Comparison of ENCODE assay signal across 28 cellular contexts in genomic region chr5:26237489-26237888, GRCh38.
"Had no signal": no experiment of that assay in that cellular context is flagged by ENCODE, and none has a peak within 500 bp of the region (broad histone marks: within the 10 kb centered on the region; RNA-seq: fewer than 3 reads in every experiment).

No MANE protein-coding gene starts in this region.

- ATAC-seq: activated naive CD4-positive, alpha-beta T cell treated with anti-CD3 and anti-CD28 coated beads, Interleukin-2, amount 50 U/mL, for 72 hours; activated T-cell treated with anti-CD3 and anti-CD28 coated beads, Interleukin-2, amount 50 U/mL, for 72 hours; esophagus mucosa had no signal

- H3K27me3 ChIP-seq: ascending aorta, breast epithelium, cardiac muscle cell, colonic mucosa had no signal

- H3K4me1 Mint-ChIP-seq: activated CD4-positive, alpha-beta memory T cell treated with anti-CD3 and anti-CD28 coated beads, Interleukin-2, amount 10 ng/mL, durations not matched to agents 7 days and 5 days; activated CD4-positive, alpha-beta T cell treated with anti-CD3 and anti-CD28 coated beads, Interleukin-2, amount 10 ng/mL, durations not matched to agents 7 days and 5 days; activated naive CD4-positive, alpha-beta T cell treated with anti-CD3 and anti-CD28 coated beads, Interleukin-2, amount 10 ng/mL, durations not matched to agents 7 days and 5 days; activated naive CD8-positive, alpha-beta T cell treated with anti-CD3 and anti-CD28 coated beads, Interleukin-2, amount 10 ng/mL, durations not matched to agents 7 days and 5 days; brain; endodermal cell had no signal

- H3K36me3 ChIP-seq: ascending aorta, breast epithelium, cardiac muscle cell, colonic mucosa had no signal

- H3K27me3 Mint-ChIP-seq: activated CD4-positive, alpha-beta memory T cell treated with anti-CD3 and anti-CD28 coated beads, Interleukin-2, amount 10 ng/mL, durations not matched to agents 7 days and 5 days; activated CD4-positive, alpha-beta T cell treated with anti-CD3 and anti-CD28 coated beads, Interleukin-2, amount 10 ng/mL, durations not matched to agents 7 days and 5 days; activated naive CD4-positive, alpha-beta T cell treated with anti-CD3 and anti-CD28 coated beads, Interleukin-2, amount 10 ng/mL, durations not matched to agents 7 days and 5 days; activated naive CD8-positive, alpha-beta T cell treated with anti-CD3 and anti-CD28 coated beads, Interleukin-2, amount 10 ng/mL, durations not matched to agents 7 days and 5 days; activated T-cell treated with anti-CD3 and anti-CD28 coated beads, Interleukin-2, amount 50 U/mL, for 24 hours had no signal

- H3K4me3 ChIP-seq: ascending aorta, breast epithelium, cardiac muscle cell, colonic mucosa had no signal

- H3K27ac ChIP-seq: ascending aorta, breast epithelium, cardiac muscle cell, colonic mucosa had no signal

- H3K27ac Mint-ChIP-seq: activated CD4-positive, alpha-beta memory T cell treated with anti-CD3 and anti-CD28 coated beads, Interleukin-2, amount 10 ng/mL, durations not matched to agents 7 days and 5 days; activated CD4-positive, alpha-beta T cell treated with anti-CD3 and anti-CD28 coated beads, Interleukin-2, amount 10 ng/mL, durations not matched to agents 7 days and 5 days; activated naive CD4-positive, alpha-beta T cell treated with anti-CD3 and anti-CD28 coated beads, Interleukin-2, amount 10 ng/mL, durations not matched to agents 7 days and 5 days; activated naive CD4-positive, alpha-beta T cell treated with anti-CD3 and anti-CD28 coated beads, Interleukin-2, amount 50 U/mL, for 72 hours; activated naive CD8-positive, alpha-beta T cell treated with anti-CD3 and anti-CD28 coated beads, Interleukin-2, amount 10 ng/mL, durations not matched to agents 7 days and 5 days; activated T-cell treated with anti-CD3 and anti-CD28 coated beads, Interleukin-2, amount 50 U/mL, for 24 hours; activated T-cell treated with anti-CD3 and anti-CD28 coated beads, Interleukin-2, amount 50 U/mL, for 72 hours; brain; endodermal cell had no signal

- H3K4me1 ChIP-seq: ascending aorta, breast epithelium, colonic mucosa had no signal

- H3K4me3 Mint-ChIP-seq: activated CD4-positive, alpha-beta memory T cell treated with anti-CD3 and anti-CD28 coated beads, Interleukin-2, amount 10 ng/mL, durations not matched to agents 7 days and 5 days; activated CD4-positive, alpha-beta T cell treated with anti-CD3 and anti-CD28 coated beads, Interleukin-2, amount 10 ng/mL, durations not matched to agents 7 days and 5 days; activated naive CD4-positive, alpha-beta T cell treated with anti-CD3 and anti-CD28 coated beads, Interleukin-2, amount 10 ng/mL, durations not matched to agents 7 days and 5 days; activated naive CD8-positive, alpha-beta T cell treated with anti-CD3 and anti-CD28 coated beads, Interleukin-2, amount 10 ng/mL, durations not matched to agents 7 days and 5 days; activated T-cell treated with anti-CD3 and anti-CD28 coated beads, Interleukin-2, amount 50 U/mL, for 24 hours; activated T-cell treated with anti-CD3 and anti-CD28 coated beads, Interleukin-2, amount 50 U/mL, for 72 hours; brain; endodermal cell had no signal

- DNase-seq: activated CD4-positive, alpha-beta memory T cell treated with anti-CD3 and anti-CD28 coated beads, Interleukin-2, amount 10 ng/mL, durations not matched to agents 7 days and 5 days; activated CD4-positive, alpha-beta T cell treated with anti-CD3 and anti-CD28 coated beads for 4 hours; activated CD4-positive, alpha-beta T cell treated with anti-CD3 and anti-CD28 coated beads, Interleukin-2, amount 10 ng/mL, durations not matched to agents 7 days and 5 days; activated CD4-positive, alpha-beta T cell treated with anti-CD3 and anti-CD28 coated beads, Interleukin-2, amount 50 U/mL, for 4 hours; activated CD4-positive, CD25-positive, alpha-beta regulatory T cell; activated CD4-positive, CD25-positive, alpha-beta regulatory T cell treated with anti-CD3 and anti-CD28 coated beads, Interleukin-2, amount 50 U/mL, for 72 hours; activated CD8-positive, alpha-beta memory T cell treated with anti-CD3 and anti-CD28 coated beads, Interleukin-2, amount 50 U/mL, for 48 hours; activated gamma-delta T cell; activated naive CD4-positive, alpha-beta T cell; activated naive CD4-positive, alpha-beta T cell treated with anti-CD3 and anti-CD28 coated beads, Interleukin-2, amount 10 ng/mL, durations not matched to agents 7 days and 5 days; activated naive CD8-positive, alpha-beta T cell treated with anti-CD3 and anti-CD28 coated beads, Interleukin-2, amount 10 ng/mL, durations not matched to agents 7 days and 5 days; activated T-cell treated with anti-CD3 and anti-CD28 coated beads for 4 hours; activated T-cell treated with anti-CD3 and anti-CD28 coated beads, Interleukin-2, amount 50 U/mL, for 24 hours; activated T-cell treated with anti-CD3 and anti-CD28 coated beads, Interleukin-2, amount 50 U/mL, for 72 hours; central memory CD4-positive, alpha-beta T cell; cerebellar nuclear complex; colonic mucosa; effector memory CD4-positive, alpha-beta T cell; endodermal cell; foreskin fibroblast; head of caudate nucleus; T-helper 2 cell had no signal

- H3K36me3 Mint-ChIP-seq: activated naive CD4-positive, alpha-beta T cell treated with anti-CD3 and anti-CD28 coated beads, Interleukin-2, amount 10 ng/mL, durations not matched to agents 7 days and 5 days; activated naive CD8-positive, alpha-beta T cell treated with anti-CD3 and anti-CD28 coated beads, Interleukin-2, amount 10 ng/mL, durations not matched to agents 7 days and 5 days; brain had no signal
